In the genomic region with DNA sequence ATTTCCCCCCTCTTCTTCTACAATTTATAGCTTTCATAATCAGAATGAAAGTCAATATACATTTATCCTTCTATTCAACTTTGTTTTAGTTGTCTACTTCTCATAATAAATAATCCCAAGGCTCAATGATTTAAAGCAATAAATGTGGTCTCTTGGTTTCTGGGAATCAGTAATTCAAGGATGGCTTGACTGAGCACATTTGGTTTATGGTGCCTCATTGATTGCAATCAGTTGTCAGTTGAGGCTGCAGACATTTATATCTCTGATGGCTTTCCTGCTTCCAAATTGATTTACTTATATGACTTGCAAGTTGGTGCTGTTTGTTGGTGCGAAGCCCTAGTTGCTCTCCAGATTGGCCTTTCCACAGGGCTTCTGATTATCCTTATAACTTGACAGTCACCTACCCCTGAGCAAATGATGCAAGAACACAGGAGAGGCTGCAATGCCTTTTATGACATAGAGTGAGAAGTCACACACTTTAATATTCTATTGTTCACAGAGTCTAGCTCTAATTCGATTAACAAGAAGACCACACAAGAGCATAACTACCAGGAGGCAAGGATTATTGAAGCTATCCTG, we compare ENCODE assay signal across 39 cellular contexts. TPM values are rescaled to one million over a fixed set of nuclear protein-coding genes. Genes with fewer than 3 reads are reported as not detected.
"Had no signal": no experiment of that assay in that cellular context is flagged by ENCODE, and none has a peak within 500 bp of the region (broad histone marks: within the 10 kb centered on the region; RNA-seq: fewer than 3 reads in every experiment).

No MANE protein-coding gene starts in this region.

- H3K4me1 ChIP-seq: adrenal gland, ascending aorta, body of pancreas, breast epithelium had no signal

- ATAC-seq: activated naive CD4-positive, alpha-beta T cell treated with anti-CD3 and anti-CD28 coated beads, Interleukin-2, amount 50 U/mL, for 72 hours; activated naive CD8-positive, alpha-beta T cell treated with anti-CD3 and anti-CD28 coated beads, Interleukin-2, amount 50 U/mL, for 24 hours; activated T-cell treated with anti-CD3 and anti-CD28 coated beads, Interleukin-2, amount 50 U/mL, for 4 hours; activated T-cell treated with anti-CD3 and anti-CD28 coated beads, Interleukin-2, amount 50 U/mL, for 72 hours; activated T-helper 17 cell treated with anti-CD3 and anti-CD28 coated beads, Interleukin-2, amount 50 U/mL, for 72 hours; body of pancreas had no signal

- DNase-seq: activated effector memory CD4-positive, alpha-beta T cell treated with anti-CD3 and anti-CD28 coated beads, Interleukin-2, amount 50 U/mL, for 16 hours; activated effector memory CD4-positive, alpha-beta T cell treated with Interleukin-2 at 50 U/mL for 16 hours; activated gamma-delta T cell; activated gamma-delta T cell treated with Interleukin-2 at 50 U/mL for 16 hours; activated naive CD4-positive, alpha-beta T cell; activated naive CD4-positive, alpha-beta T cell treated with anti-CD3 and anti-CD28 coated beads for 36 hours; activated naive CD4-positive, alpha-beta T cell treated with anti-CD3 and anti-CD28 coated beads, Interleukin-2, amount 10 ng/mL, durations not matched to agents 7 days and 5 days; activated naive CD4-positive, alpha-beta T cell treated with anti-CD3 and anti-CD28 coated beads, Interleukin-2, amount 50 U/mL, for 16 hours; activated naive CD4-positive, alpha-beta T cell treated with Interleukin-2 at 50 U/mL for 16 hours; activated naive CD8-positive, alpha-beta T cell treated with anti-CD3 and anti-CD28 coated beads for 36 hours; activated naive CD8-positive, alpha-beta T cell treated with anti-CD3 and anti-CD28 coated beads, Interleukin-2, amount 10 ng/mL, durations not matched to agents 7 days and 5 days; activated naive CD8-positive, alpha-beta T cell treated with anti-CD3 and anti-CD28 coated beads, Interleukin-2, amount 50 U/mL, for 24 hours; activated T-cell treated with anti-CD3 and anti-CD28 coated beads, Interleukin-2, amount 50 U/mL, for 24 hours; activated T-cell treated with anti-CD3 and anti-CD28 coated beads, Interleukin-2, amount 50 U/mL, for 4 hours; activated T-cell treated with anti-CD3 and anti-CD28 coated beads, Interleukin-2, amount 50 U/mL, for 48 hours; activated T-cell treated with anti-CD3 and anti-CD28 coated beads, Interleukin-2, amount 50 U/mL, for 72 hours; adrenal gland; amniotic stem cell; amygdala; anterior cingulate cortex; aorta; body of pancreas; brain microvascular endothelial cell; caudate nucleus; central memory CD4-positive, alpha-beta T cell; cerebellar nuclear complex had no signal

- H3K27ac ChIP-seq: adrenal gland, ascending aorta, body of pancreas, brain microvascular endothelial cell, breast epithelium, cardiac muscle cell had no signal

- H3K36me3 ChIP-seq: adrenal gland, ascending aorta, brain microvascular endothelial cell, breast epithelium, cardiac muscle cell had no signal

- FAIRE-seq: astrocyte, bronchial epithelial cell had no signal

- H3K9me3 ChIP-seq: adrenal gland, ascending aorta, body of pancreas, breast epithelium had no signal

- H3K4me3 ChIP-seq: adrenal gland, ascending aorta, body of pancreas, breast epithelium, cardiac muscle cell had no signal

- H3K27me3 ChIP-seq: adrenal gland, ascending aorta, body of pancreas, brain microvascular endothelial cell, breast epithelium, cardiac muscle cell had no signal

RNA-seq across cellular contexts. Expression of gene CRISP1, which starts 2.7 kb away (rescaled TPM):
- total RNA-seq: activated naive CD4-positive, alpha-beta T cell treated with anti-CD3 and anti-CD28 coated beads for 36 hours; activated naive CD4-positive, alpha-beta T cell treated with anti-CD3 and anti-CD28 coated beads, Interleukin-2, amount 50 U/mL, for 72 hours; activated naive CD8-positive, alpha-beta T cell treated with anti-CD3 and anti-CD28 coated beads for 36 hours; activated naive CD8-positive, alpha-beta T cell treated with anti-CD3 and anti-CD28 coated beads, Interleukin-2, amount 10 ng/mL, durations not matched to agents 7 days and 5 days; activated T-cell treated with anti-CD3 and anti-CD28 coated beads, Interleukin-2, amount 50 U/mL, for 4 hours; activated T-cell treated with anti-CD3 and anti-CD28 coated beads, Interleukin-2, amount 50 U/mL, for 72 hours; activated T-helper 1 cell treated with anti-CD3 and anti-CD28 coated beads, Interleukin-12 subunit alpha, Interleukin-12 subunit beta, Interleukin-2, Interleukin-4 antibody, amounts not matched to agents 30 ng/mL and 10 ng/mL and 1 ng/mL, durations not matched to agents 14 hours and 24 hours and 36 hours; activated T-helper 17 cell treated with anti-CD3 and anti-CD28 coated beads, Interleukin-2, amount 50 U/mL, for 72 hours; activated T-helper 2 cell treated with anti-CD3 and anti-CD28 coated beads, Interferon-gamma antibody, Interleukin-2, Interleukin-4, amounts not matched to agents 10 μg/mL and 5 μg/mL and 100 μg/mL, durations not matched to agents 14 hours and 24 hours and 36 hours; adrenal gland; aorta; ascending aorta; astrocyte; body of pancreas; breast epithelium; bronchial epithelial cell; cardiac muscle cell; cardiac septum; cerebellum; chondrocyte had no signal
- polyA plus RNA-seq: adipose tissue, adrenal gland, aorta, cardiac muscle cell had no signal
